In the genomic region with DNA sequence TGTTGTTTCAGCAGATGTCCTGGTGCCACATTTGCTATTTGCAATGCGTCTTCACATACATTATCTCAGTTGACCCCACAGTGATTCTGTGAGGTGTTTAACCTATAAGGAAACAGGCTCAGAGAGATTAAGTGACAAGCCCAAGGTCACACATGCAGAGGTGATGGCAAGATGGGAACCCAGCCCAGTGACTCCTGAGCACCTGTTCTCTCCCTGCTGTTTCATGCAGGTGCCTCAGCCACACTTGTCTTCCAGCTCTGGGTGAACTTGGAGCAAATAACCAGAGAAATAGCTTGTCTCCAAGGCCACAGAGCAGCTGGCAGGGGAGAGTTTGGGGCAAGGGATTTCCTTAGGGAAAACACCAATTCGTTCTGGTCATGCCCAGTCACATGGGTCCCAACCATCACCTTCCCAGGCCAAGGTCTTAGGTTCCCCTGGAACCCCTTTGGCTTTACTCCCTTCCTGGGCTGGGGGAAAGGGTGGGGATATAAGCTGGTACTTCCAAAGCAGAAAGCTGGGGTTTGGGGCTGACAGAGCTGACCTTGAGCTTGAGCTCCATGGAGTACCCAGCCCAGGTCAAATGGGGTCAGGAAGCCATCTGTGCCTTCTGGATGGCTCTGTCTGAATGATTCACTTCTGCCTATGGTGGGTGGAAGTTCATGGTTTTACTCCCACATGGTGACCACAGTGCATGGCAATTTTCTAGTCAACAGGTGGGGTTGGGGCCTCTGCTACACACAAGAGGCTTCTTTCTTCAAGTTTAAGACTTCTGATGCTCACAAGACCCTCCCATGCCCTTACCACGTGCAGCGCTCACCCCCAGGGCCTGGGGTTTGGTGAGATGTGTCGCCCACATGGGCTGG, we compare ENCODE assay signal across 10 cellular contexts. TPM values are rescaled to one million over a fixed set of nuclear protein-coding genes. Genes with fewer than 3 reads are reported as not detected.
DNase-seq lines count a peak whose midpoint lies in the region; ATAC-seq, FAIRE-seq and TF ChIP-seq lines count a peak whose summit lies in the region.
"Had no signal": no experiment of that assay in that cellular context is flagged by ENCODE, and none has a peak within 500 bp of the region (broad histone marks: within the 10 kb centered on the region; RNA-seq: fewer than 3 reads in every experiment).

No MANE protein-coding gene starts in this region.

- intact Hi-C loops in Calu3 (cut with micrococcal nuclease; ENCODE audit: unreplicated experiment) = no loop called here
- intact Hi-C loops in Right ventricle myocardium inferior (cut with DNase I) = no loop called here

- CTCF ChIA-PET in Calu3 (lab: Charles Lee) = no interaction called here

- BruUV-seq in Calu3 (replicated peaks; lab: Mats Ljungman, UMichigan) = no TSS peak

- peak; percentile 25 for DNase-seq in NK-92 treated with Interleukin-12 subunit alpha and Interleukin-12 subunit beta, amount 100 ng/mL, for 24 hours (lab: John Stamatoyannopoulos, UW)
- DNase-seq in NK-92 (lab: John Stamatoyannopoulos, UW; ENCODE audit: unreplicated experiment) (no peak), Calu3 (no peak), Right ventricle myocardium inferior (ENCODE audit: missing footprints) (no peak), D721Med (ENCODE audit: insufficient read length, low spot score) (no peak)
- peak; percentile 25 to 35 for DNase-seq in stimulated activated CD8-positive, alpha-beta memory T cell treated with anti-CD3 and anti-CD28 coated beads, Interleukin-7, amount 100 ng/mL, for 4 hours (ENCODE audit: low read depth in 2 of 2)

- H3K4me3 Mint-ChIP-seq in activated T-helper 17 cell treated with anti-CD3 and anti-CD28 coated beads, Interleukin-2, amount 50 U/mL, for 72 hours = peak overlapping the region; percentile 51
- no peak overlapping the region for H3K4me3 Mint-ChIP-seq in Calu3 (ENCODE audit: low read depth, unreplicated experiment)

- no peaks in the 10 kb centered on the region for H3K36me3 Mint-ChIP-seq in activated T-helper 17 cell treated with anti-CD3 and anti-CD28 coated beads, Interleukin-2, amount 50 U/mL, for 72 hours (ENCODE audit: low read depth)
- H3K36me3 Mint-ChIP-seq in Calu3 (ENCODE audit: insufficient read depth, unreplicated experiment) = no peaks in the 10 kb centered on the region

- peaks cover 27% of the 10 kb centered on the region for H3K4me1 Mint-ChIP-seq in activated T-helper 17 cell treated with anti-CD3 and anti-CD28 coated beads, Interleukin-2, amount 50 U/mL, for 72 hours
- peaks cover 20% of the 10 kb centered on the region for H3K4me1 Mint-ChIP-seq in Calu3 (ENCODE audit: low read depth, unreplicated experiment)

- H3K79me2 ChIP-seq in KMS-11 (ENCODE audit: insufficient read depth, low read depth) = no peaks in the 10 kb centered on the region

- H3K27me3 ChIP-seq in KMS-11 (ENCODE audit: insufficient read depth, low read depth) = no peaks in the 10 kb centered on the region

- ATAC-seq in activated T-helper 17 cell treated with anti-CD3 and anti-CD28 coated beads, Interleukin-2, amount 50 U/mL, for 72 hours (replicated peaks) = peak; percentile 85
- no peak for ATAC-seq in Right ventricle myocardium inferior

- peak overlapping the region; percentile 76 for H3K27ac Mint-ChIP-seq in activated T-helper 17 cell treated with anti-CD3 and anti-CD28 coated beads, Interleukin-2, amount 50 U/mL, for 72 hours
- H3K27ac Mint-ChIP-seq in Calu3 (ENCODE audit: unreplicated experiment) = no peak overlapping the region

- H3K4me1 ChIP-seq in KMS-11 (ENCODE audit: low read depth, poor library complexity, severe bottlenecking) = peaks cover 55% of the 10 kb centered on the region

- no peaks in the 10 kb centered on the region for H3K27me3 Mint-ChIP-seq in activated T-helper 17 cell treated with anti-CD3 and anti-CD28 coated beads, Interleukin-2, amount 50 U/mL, for 72 hours
- no peaks in the 10 kb centered on the region for H3K27me3 Mint-ChIP-seq in Calu3 (ENCODE audit: unreplicated experiment)

- H3K9ac ChIP-seq in KMS-11 = no peak overlapping the region

- H3K4me2 ChIP-seq in KMS-11 = peak overlapping the region; percentile 29

- H3K27ac ChIP-seq in KMS-11 = peak overlapping the region; percentile 25; the same call in 1 of the 2 replicates

- no peak overlapping the region for H3K4me3 ChIP-seq in KMS-11 (IDR thresholded peaks at IDR 0.05; ENCODE audit: insufficient read depth, low read depth, low read length)
- H3K4me3 ChIP-seq: skin epidermis had no signal

- TF ChIP-seq CTCF in KMS-11 (conservative IDR thresholded peaks at IDR 0.05; ENCODE audit: low read depth, low read length) (no peak), Calu3 (IDR thresholded peaks at IDR 0.05; ENCODE audit: unreplicated experiment) (no peak), D721Med (IDR thresholded peaks at IDR 0.05; ENCODE audit: insufficient read depth, missing control alignments) (no peak)

- H4K20me1 ChIP-seq in KMS-11 (ENCODE audit: insufficient read depth) = no peaks in the 10 kb centered on the region

- H2AFZ ChIP-seq in KMS-11 (ENCODE audit: low read depth) = peak overlapping the region; percentile 48; the same call in 1 of the 2 replicates

- no peak for FAIRE-seq in D721Med (lab: Jason Lieb, UNC)

- no peaks in the 10 kb centered on the region for H3K9me3 Mint-ChIP-seq in activated T-helper 17 cell treated with anti-CD3 and anti-CD28 coated beads, Interleukin-2, amount 50 U/mL, for 72 hours
- H3K9me3 Mint-ChIP-seq in Calu3 (ENCODE audit: low read depth, unreplicated experiment) = no peaks in the 10 kb centered on the region

- H3K36me3 ChIP-seq in KMS-11 (ENCODE audit: insufficient read depth) = no peaks in the 10 kb centered on the region

RNA-seq across cellular contexts. Expression of gene LIPC, which starts 22.4 kb away (rescaled TPM):
- under 1 TPM; 0.17 to 0.26 TPM for total RNA-seq in activated T-helper 17 cell treated with anti-CD3 and anti-CD28 coated beads, Interleukin-2, amount 50 U/mL, for 72 hours
- total RNA-seq in Calu3 (2022) (0.49 TPM in 1 of 2 replicates, not detected in the other), Right ventricle myocardium inferior (0.70 TPM)
- total RNA-seq: A673 had no signal

Comparison
In these comparisons a context has a peak if more than half of its experiments do, and no peak if none do; other contexts are left out.
1. DNase-seq: peak in NK-92 treated with Interleukin-12 subunit alpha and Interleukin-12 subunit beta, amount 100 ng/mL, for 24 hours (single experiment) and stimulated activated CD8-positive, alpha-beta memory T cell treated with anti-CD3 and anti-CD28 coated beads, Interleukin-7, amount 100 ng/mL, for 4 hours (2 of 2); none in NK-92 (single experiment), Calu3 (single experiment), Right ventricle myocardium inferior (single experiment) and D721Med (single experiment).